Comparison of ENCODE assay signal across 20 cellular contexts in the genomic region with DNA sequence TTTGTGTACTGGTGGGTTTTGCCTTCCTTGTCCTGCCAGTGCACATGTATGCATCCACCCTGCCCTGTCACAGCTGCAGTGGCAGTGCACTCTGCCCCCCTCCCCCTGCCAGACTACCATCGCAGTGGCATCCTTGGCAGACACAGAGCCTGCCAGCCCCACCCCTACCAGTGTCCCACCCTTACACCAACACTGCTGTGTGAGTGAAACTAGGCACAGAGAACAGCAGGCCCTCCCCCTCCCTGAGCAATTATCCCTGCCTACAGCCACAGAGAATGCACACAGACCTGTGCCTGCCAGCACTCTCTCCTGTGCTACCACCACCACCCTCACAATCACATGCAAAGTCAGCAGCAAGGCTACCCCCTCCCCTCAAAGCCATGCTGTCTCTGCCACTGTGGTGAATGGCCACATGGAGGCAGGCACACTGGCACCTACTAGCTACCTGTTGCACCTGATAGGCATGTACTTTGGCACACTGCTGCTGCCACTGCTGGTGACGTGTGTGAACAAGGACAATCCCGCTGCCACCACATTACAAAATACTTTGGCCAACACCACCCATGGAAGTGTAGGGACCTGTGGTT.
DNase-seq lines count a peak whose midpoint lies in the region; ATAC-seq and FAIRE-seq lines count a peak whose summit lies in the region.
"Had no signal": no experiment of that assay in that cellular context is flagged by ENCODE, and none has a peak within 500 bp of the region (broad histone marks: within the 10 kb centered on the region; RNA-seq: fewer than 3 reads in every experiment).

No MANE protein-coding gene starts in this region.

- intact Hi-C loops in left colon (cut with DNase I, micrococcal nuclease): no loop called here
- intact Hi-C loops in sciatic nerve (cut with DNase I): no loop called here
- intact Hi-C loops in aorta (cut with DNase I): no loop called here

- H3K27me3 ChIP-seq in aorta (ENCODE audit: control insufficient read depth in 1 of 2, insufficient read depth in 2 of 2, low read length in 1 of 2): no peaks in the 10 kb centered on the region
- H3K27me3 ChIP-seq in HAP-1 (ENCODE audit: low read depth): peaks cover 2% of the 10 kb centered on the region; the same call in 1 of the 2 replicates

- no peaks in the 10 kb centered on the region for H3K4me1 Mint-ChIP-seq in effector memory CD8-positive, alpha-beta T cell (ENCODE audit: low read depth in 2 of 2)
- H3K4me1 Mint-ChIP-seq: CD4-positive, CD25-positive, alpha-beta regulatory T cell; IgD-negative memory B cell had no signal

- no peak overlapping the region for H3K27ac Mint-ChIP-seq in effector memory CD8-positive, alpha-beta T cell
- H3K27ac Mint-ChIP-seq: CD4-positive, CD25-positive, alpha-beta regulatory T cell; IgD-negative memory B cell had no signal

- in situ Hi-C loops in HAP-1 (cut with MboI; ENCODE audit: low sequenced_read_pairs): no loop called here

- WGBS in aorta, 2 donors: 94 to 96% methylated on average over 3 of the region's 3 CpGs

- H3K4me3 ChIP-seq in aorta (ENCODE audit: low read length in 2 of 2): no peak overlapping the region
- H3K4me3 ChIP-seq in HAP-1: no peak overlapping the region
- H3K4me3 ChIP-seq: A549 had no signal

- H3K4me3 Mint-ChIP-seq in effector memory CD8-positive, alpha-beta T cell: no peak overlapping the region
- H3K4me3 Mint-ChIP-seq: CD4-positive, CD25-positive, alpha-beta regulatory T cell; IgD-negative memory B cell had no signal

- H3K27ac ChIP-seq in aorta (ENCODE audit: low read depth in 1 of 2, low read length in 2 of 2): no peak overlapping the region
- H3K27ac ChIP-seq: A549 had no signal

- H3K36me3 ChIP-seq in aorta (ENCODE audit: control insufficient read depth in 1 of 2, insufficient read depth in 2 of 2, low read length in 1 of 2): no peaks in the 10 kb centered on the region
- no peaks in the 10 kb centered on the region for H3K36me3 ChIP-seq in HAP-1 (replicated peaks)

- peak; percentile 76 for FAIRE-seq in HTR-8/SVneo (lab: Jason Lieb, UNC)
- FAIRE-seq: A549 had no signal

- H3K9me3 ChIP-seq in aorta (ENCODE audit: control insufficient read depth, low read length) (peaks cover under 1% of the 10 kb centered on the region), HAP-1 (no peaks in the 10 kb centered on the region; the same call in 1 of the 2 replicates)
- H3K9me3 ChIP-seq: A549, SK-N-SH had no signal

- H3K4me1 ChIP-seq in aorta (ENCODE audit: control insufficient read depth in 1 of 2, insufficient read depth in 2 of 2, low read length in 2 of 2) (no peaks in the 10 kb centered on the region), HAP-1 (no peaks in the 10 kb centered on the region)
- H3K4me1 ChIP-seq: A549 had no signal

- H3K36me3 Mint-ChIP-seq in effector memory CD8-positive, alpha-beta T cell (ENCODE audit: insufficient read depth): no peaks in the 10 kb centered on the region
- H3K36me3 Mint-ChIP-seq: CD4-positive, CD25-positive, alpha-beta regulatory T cell; IgD-negative memory B cell had no signal

- no peak for DNase-seq in HTR-8/SVneo (ENCODE audit: insufficient read length, low spot score)
- peak in 1 of 2 donors; percentile 5 for DNase-seq in left colon
- DNase-seq in sciatic nerve (ENCODE audit: low spot score): no peak
- DNase-seq in aorta: no peak
- no peak for DNase-seq in effector memory CD8-positive, alpha-beta T cell
- no peak for DNase-seq in islet precursor cell
- no peak for DNase-seq in HAP-1 (ENCODE audit: low spot score in 2 of 2)
- DNase-seq: CD4-positive, CD25-positive, alpha-beta regulatory T cell; DMS79; HCEC 1CT; NCI-H1105; NCI-H146; NCI-H2029; NCI-H226; NCI-H510A treated with DMSO at 0.1 percent for 48 hours; NCI-H82; SHP77 treated with DMSO at 0.1 percent for 48 hours; SK-N-SH had no signal

- no peaks in the 10 kb centered on the region for H3K27me3 Mint-ChIP-seq in effector memory CD8-positive, alpha-beta T cell
- H3K27me3 Mint-ChIP-seq: IgD-negative memory B cell had no signal

- H3K9me3 Mint-ChIP-seq in effector memory CD8-positive, alpha-beta T cell: peaks cover 5 to 32% of the 10 kb centered on the region in 2 donors

- ATAC-seq in left colon: peak; percentile 76
- peak; percentile 32 for ATAC-seq in sciatic nerve
- peak; percentile 46 for ATAC-seq in aorta (ENCODE audit: low FRiP score)
- no peak for ATAC-seq in effector memory CD8-positive, alpha-beta T cell (replicated peaks)
- ATAC-seq: A549 had no signal
